1 cellular context compared by ENCODE assay signal in the genomic region with DNA sequence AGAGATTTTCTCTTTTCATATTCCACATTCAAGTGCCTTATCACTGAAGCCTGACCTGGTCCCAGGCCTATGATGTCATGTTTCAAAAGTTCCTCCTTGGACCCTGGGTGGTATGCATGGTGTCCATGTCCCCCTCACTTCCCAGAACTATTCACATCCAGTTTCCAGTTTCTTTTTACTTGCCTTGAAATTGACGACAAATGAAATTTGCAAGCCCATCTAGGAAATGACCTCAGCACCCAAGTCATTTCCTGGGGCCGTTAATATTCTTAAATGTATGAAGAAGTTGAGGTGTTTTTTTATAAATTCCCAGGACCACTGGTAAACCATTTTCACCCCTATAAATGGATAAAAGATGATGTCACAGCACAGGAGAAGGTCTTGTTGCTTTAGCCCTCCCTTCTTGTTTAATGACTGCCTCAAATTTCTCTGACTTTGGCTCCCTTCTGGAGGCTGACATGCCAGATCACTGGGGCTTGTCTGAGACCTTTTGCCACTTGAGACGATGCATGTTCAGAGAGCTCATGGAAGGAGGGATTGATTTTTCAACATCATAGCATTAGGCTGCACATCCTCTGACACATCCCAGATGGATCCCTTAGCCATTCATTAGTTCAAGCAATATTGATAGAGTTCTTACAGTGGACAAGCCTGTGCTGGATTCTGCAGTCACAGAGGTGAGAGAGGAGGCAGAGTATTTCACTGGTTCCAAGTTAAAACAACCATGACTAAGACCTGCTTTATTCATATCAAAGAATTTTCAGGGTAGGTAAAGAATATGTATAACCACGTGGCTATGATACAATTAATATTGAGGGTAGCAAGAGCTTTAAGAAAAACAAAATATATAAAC.
A peak's percentile ranks its signal among the peaks of the same experiment; 100 is the strongest.
TF ChIP-seq lines count a peak whose summit lies in the region.

No MANE protein-coding gene starts in this region.

TF ChIP-seq in endothelial cell of umbilical vein, 7 proteins besides CTCF, POLR2A, EP300 and RAD21:
- no peak for TF ChIP-seq POLR2AphosphoS5 (IDR thresholded peaks at IDR 0.05; ENCODE audit: insufficient read depth, low read depth, low read length)
- peak; percentile 34 for TF ChIP-seq JUN (IDR thresholded peaks at IDR 0.05; ENCODE audit: borderline replicate concordance, insufficient read depth, insufficient read length, low read depth)
